ENCODE assay signal across 2 cellular contexts in genomic region chr16:3123986-3124886, GRCh38.
A peak's percentile ranks its signal among the peaks of the same experiment; 100 is the strongest.
TF ChIP-seq lines count a peak whose summit lies in the region.

No MANE protein-coding gene starts in this region.

TF ChIP-seq in A549, 52 proteins besides CTCF, POLR2A, EP300 and RAD21:
- TF ChIP-seq ESRRA (IDR thresholded peaks at IDR 0.05; ENCODE audit: borderline replicate concordance, low read length) (no peak), MYC (IDR thresholded peaks at IDR 0.05; ENCODE audit: borderline replicate concordance, low read length) (no peak), PHF8 (IDR thresholded peaks at IDR 0.05; ENCODE audit: borderline replicate concordance, low read depth) (peak; percentile 32; the same call in 1 of the 2 replicates), MAX (IDR thresholded peaks at IDR 0.05) (peak; percentile 45; the same call in 1 of the 2 replicates), KDM5A (IDR thresholded peaks at IDR 0.05) (peak; percentile 68; the same call in 1 of the 2 replicates), NPAS2 (CRISPR knock-in tag; IDR thresholded peaks at IDR 0.05; ENCODE audit: borderline replicate concordance) (no peak), HOXB5 (CRISPR knock-in tag; IDR thresholded peaks at IDR 0.05) (no peak), REST (IDR thresholded peaks at IDR 0.05) (no peak), JUN (IDR thresholded peaks at IDR 0.05) (peak; percentile 24 to 27; a peak in 1 of 5 replicates), CHD2 (IDR thresholded peaks at IDR 0.05; ENCODE audit: low read length, partially characterized antibody) (no peak)

TF ChIP-seq in K562, 482 proteins besides CTCF, POLR2A, EP300 and RAD21 (continues in another document):
- peak; percentile 72 for TF ChIP-seq SUPT5H (IDR thresholded peaks at IDR 0.05)
- peak; percentile 94 for TF ChIP-seq ETV1 (tag; conservative IDR thresholded peaks at IDR 0.05; ENCODE audit: low read depth)
- no peak for TF ChIP-seq GTF2E2 (tag; IDR thresholded peaks at IDR 0.05)
- no peak for TF ChIP-seq KLF16 (IDR thresholded peaks at IDR 0.05)
- TF ChIP-seq CXXC5 (CRISPR knock-in tag; IDR thresholded peaks at IDR 0.05) = peak; percentile 47
- no peak for TF ChIP-seq ZNF766 (CRISPR knock-in tag; conservative IDR thresholded peaks at IDR 0.05)
- TF ChIP-seq ZNF551 (CRISPR knock-in tag; IDR thresholded peaks at IDR 0.05) = no peak
- no peak for TF ChIP-seq ZNF444 (CRISPR knock-in tag; IDR thresholded peaks at IDR 0.05)
- TF ChIP-seq MEIS2 (IDR thresholded peaks at IDR 0.05; ENCODE audit: partially characterized antibody) = peak; percentile 14
- TF ChIP-seq ZNF324 (CRISPR knock-in tag; IDR thresholded peaks at IDR 0.05) = no peak
- TF ChIP-seq ZNF274 (IDR thresholded peaks at IDR 0.05; ENCODE audit: borderline replicate concordance, low read depth, low read length) = no peak
- no peak for TF ChIP-seq SRSF7 (optimal IDR thresholded peaks at IDR 0.05; ENCODE audit: low read depth, low read length)
- no peak for TF ChIP-seq PPARD (CRISPR knock-in tag; IDR thresholded peaks at IDR 0.05)
- peak; percentile 67; the same call in 1 of the 2 replicates for TF ChIP-seq ERF (CRISPR knock-in tag; IDR thresholded peaks at IDR 0.05)
- TF ChIP-seq ZFP1 (CRISPR knock-in tag; IDR thresholded peaks at IDR 0.05) = no peak
- TF ChIP-seq PKNOX1 (IDR thresholded peaks at IDR 0.05) = peak; percentile 70
- no peak for TF ChIP-seq SRSF3 (IDR thresholded peaks at IDR 0.05; ENCODE audit: insufficient read depth, low read length)
- no peak for TF ChIP-seq PBX2 (CRISPR knock-in tag; IDR thresholded peaks at IDR 0.05; ENCODE audit: low read depth)
- no peak for TF ChIP-seq PBX2 (tag; conservative IDR thresholded peaks at IDR 0.05; ENCODE audit: low read depth)
- TF ChIP-seq MNT (conservative IDR thresholded peaks at IDR 0.05) = peak in 1 of 2 experiments; percentile 87
- TF ChIP-seq STAT6 (CRISPR knock-in tag; IDR thresholded peaks at IDR 0.05) = 0 out of 2 replicates have a peak, but pooled peaks have one; percentile 36
- TF ChIP-seq ZNF232 (CRISPR knock-in tag; IDR thresholded peaks at IDR 0.05) = no peak
- no peak for TF ChIP-seq TFAM (CRISPR knock-in tag; conservative IDR thresholded peaks at IDR 0.05)
- no peak for TF ChIP-seq STAT5A (IDR thresholded peaks at IDR 0.05; ENCODE audit: borderline replicate concordance, low read length)
- peak; percentile 49; the same call in 1 of the 2 replicates for TF ChIP-seq ZNF143 (CRISPR knock-in tag; IDR thresholded peaks at IDR 0.05)
- TF ChIP-seq ARID2 (IDR thresholded peaks at IDR 0.05) = no peak
- peak; percentile 47 for TF ChIP-seq KDM5B (IDR thresholded peaks at IDR 0.05; ENCODE audit: insufficient replicate concordance, low read depth, low read length)
- no peak for TF ChIP-seq NCOA2 (IDR thresholded peaks at IDR 0.05; ENCODE audit: partially characterized antibody in 2 of 2)
- no peak; a peak in 1 of 3 replicates for TF ChIP-seq CBX3 (IDR thresholded peaks at IDR 0.05; ENCODE audit: borderline replicate concordance in 1 of 2, low read length in 2 of 2)
- peak; percentile 88 for TF ChIP-seq RBM22 (IDR thresholded peaks at IDR 0.05; ENCODE audit: low read depth, low read length, poor library complexity, severe bottlenecking)
- no peak for TF ChIP-seq NFXL1 (CRISPR knock-in tag; IDR thresholded peaks at IDR 0.05)
- no peak for TF ChIP-seq CLOCK (CRISPR knock-in tag; IDR thresholded peaks at IDR 0.05; ENCODE audit: borderline replicate concordance)
- peak; percentile 44; the same call in 1 of the 2 replicates for TF ChIP-seq CREB1 (IDR thresholded peaks at IDR 0.05)
- no peak for TF ChIP-seq CREB1 (CRISPR knock-in tag; IDR thresholded peaks at IDR 0.05)
- 0 out of 2 replicates have a peak, but pooled peaks have one; percentile 66 for TF ChIP-seq XRCC5 (IDR thresholded peaks at IDR 0.05; ENCODE audit: low read depth, low read length)
- TF ChIP-seq ETS2 (tag; IDR thresholded peaks at IDR 0.05; ENCODE audit: borderline replicate concordance, poor library complexity, severe bottlenecking) = no peak
- TF ChIP-seq ZNF175 (CRISPR knock-in tag; IDR thresholded peaks at IDR 0.05; ENCODE audit: low read depth) = no peak
- TF ChIP-seq MEF2A (IDR thresholded peaks at IDR 0.05; ENCODE audit: control insufficient read depth, low read depth, low read length) = no peak
- TF ChIP-seq LEF1 (IDR thresholded peaks at IDR 0.05) = no peak
- TF ChIP-seq MYNN (IDR thresholded peaks at IDR 0.05) = peak; percentile 55; the same call in 1 of the 2 replicates
- TF ChIP-seq MYNN (CRISPR knock-in tag; IDR thresholded peaks at IDR 0.05) = no peak
- TF ChIP-seq GTF2B (IDR thresholded peaks at IDR 0.05; ENCODE audit: extremely low read depth, insufficient read length) = no peak
- TF ChIP-seq GABPB1 (CRISPR knock-in tag; IDR thresholded peaks at IDR 0.05) = peak; percentile 95
- TF ChIP-seq COPS2 (conservative IDR thresholded peaks at IDR 0.05) = no peak
- TF ChIP-seq EGR1 (conservative IDR thresholded peaks at IDR 0.05) = 0 out of 2 replicates have a peak, but pooled peaks have one; percentile 14
- no peak for TF ChIP-seq ZNF280B (CRISPR knock-in tag; IDR thresholded peaks at IDR 0.05)
- TF ChIP-seq SIN3A (IDR thresholded peaks at IDR 0.05; ENCODE audit: borderline replicate concordance in 2 of 2, control insufficient read depth in 1 of 2, low read depth in 2 of 2, low read length in 2 of 2) = peak; percentile 27 to 90; a peak in 2 of 4 replicates
- TF ChIP-seq ARID4B (CRISPR knock-in tag; IDR thresholded peaks at IDR 0.05) = peak; percentile 99
